In genomic region chr9:114156311-114156657, GRCh38 we compare ENCODE assay signal across 8 cellular contexts. TPM values are rescaled to one million over a fixed set of nuclear protein-coding genes. Genes with fewer than 3 reads are reported as not detected.
DNase-seq lines count a peak whose midpoint lies in the region; ATAC-seq and TF ChIP-seq lines count a peak whose summit lies in the region.

No MANE protein-coding gene starts in this region.

- H3K27me3 Mint-ChIP-seq in activated CD4-positive, alpha-beta T cell treated with anti-CD3 and anti-CD28 coated beads, Interleukin-2, amount 10 ng/mL, durations not matched to agents 7 days and 5 days = peaks cover 42% of the 10 kb centered on the region
- peaks cover 7% of the 10 kb centered on the region for H3K27me3 Mint-ChIP-seq in osteocyte (ENCODE audit: unreplicated experiment)

- H3K27me3 ChIP-seq in HL-60 (ENCODE audit: insufficient read depth, poor library complexity, severe bottlenecking) = peaks cover 50% of the 10 kb centered on the region

- CTCF ChIA-PET in activated CD4-positive, alpha-beta T cell treated with anti-CD3 and anti-CD28 coated beads, Interleukin-2, amount 10 ng/mL, durations not matched to agents 7 days and 5 days (lab: Charles Lee) = interaction anchor here (0.7 to 1.6 kb wide), 3 partner anchors 23 to 134 kb away, joined by 3 to 4 read pairs (median 3); no protein-coding TSS in a partner anchor

- peak overlapping the region; percentile 64 for H3K4me3 Mint-ChIP-seq in activated CD4-positive, alpha-beta T cell treated with anti-CD3 and anti-CD28 coated beads, Interleukin-2, amount 10 ng/mL, durations not matched to agents 7 days and 5 days
- peak overlapping the region; percentile 93 for H3K4me3 Mint-ChIP-seq in osteocyte (ENCODE audit: unreplicated experiment)

- TF ChIP-seq CTCF in HL-60 (IDR thresholded peaks at IDR 0.05; ENCODE audit: insufficient read depth, low read length) = no peak
- TF ChIP-seq CTCF in fibroblast of villous mesenchyme (IDR thresholded peaks at IDR 0.05; ENCODE audit: insufficient read depth, low read depth, low read length) = no peak
- no peak for TF ChIP-seq CTCF in osteocyte (IDR thresholded peaks at IDR 0.05)

- no peak overlapping the region for H3K27ac Mint-ChIP-seq in activated CD4-positive, alpha-beta T cell treated with anti-CD3 and anti-CD28 coated beads, Interleukin-2, amount 10 ng/mL, durations not matched to agents 7 days and 5 days
- peak overlapping the region; percentile 95 for H3K27ac Mint-ChIP-seq in osteocyte (ENCODE audit: unreplicated experiment)

- no peaks in the 10 kb centered on the region for H3K9me3 Mint-ChIP-seq in activated CD4-positive, alpha-beta T cell treated with anti-CD3 and anti-CD28 coated beads, Interleukin-2, amount 10 ng/mL, durations not matched to agents 7 days and 5 days
- H3K9me3 Mint-ChIP-seq in osteocyte (ENCODE audit: unreplicated experiment) = no peaks in the 10 kb centered on the region

- DNase-seq in HL-60 (ENCODE audit: low read depth in 1 of 2, low spot score in 1 of 2) = peak in 1 of 2 experiments; percentile 40
- peak; percentile 15 for DNase-seq in activated CD4-positive, alpha-beta T cell treated with anti-CD3 and anti-CD28 coated beads, Interleukin-2, amount 10 ng/mL, durations not matched to agents 7 days and 5 days
- DNase-seq in fibroblast of villous mesenchyme (ENCODE audit: low read depth) = peak; percentile 74
- no peak for DNase-seq in osteocyte (ENCODE audit: extremely low spot score, unreplicated experiment)
- DNase-seq in NCI-H524 treated with DMSO at 0.1 percent for 48 hours (lab: John Stamatoyannopoulos, UW) = no peak
- no peak for DNase-seq in NCI-H1092 (lab: John Stamatoyannopoulos, UW)

- peak overlapping the region; percentile 51 for H3K4me3 ChIP-seq in HL-60 (replicated peaks; ENCODE audit: insufficient read depth, low read length)
- H3K4me3 ChIP-seq in fibroblast of villous mesenchyme (ENCODE audit: low read depth, low read length) = peak overlapping the region; percentile 70

- POLR2A ChIA-PET in activated CD4-positive, alpha-beta T cell treated with anti-CD3 and anti-CD28 coated beads, Interleukin-2, amount 10 ng/mL, durations not matched to agents 7 days and 5 days (lab: Charles Lee) = no interaction called here

- H3K27ac ChIP-seq in HL-60 (replicated peaks) = no peak overlapping the region

- H3K36me3 Mint-ChIP-seq in activated CD4-positive, alpha-beta T cell treated with anti-CD3 and anti-CD28 coated beads, Interleukin-2, amount 10 ng/mL, durations not matched to agents 7 days and 5 days (ENCODE audit: low read depth) = no peaks in the 10 kb centered on the region
- peaks cover 2% of the 10 kb centered on the region for H3K36me3 Mint-ChIP-seq in osteocyte (ENCODE audit: unreplicated experiment)

- no peak for ATAC-seq in GM19397 (IDR thresholded peaks at IDR 0.05; ENCODE audit: unreplicated experiment)
- ATAC-seq in HG03045 (IDR thresholded peaks at IDR 0.05; ENCODE audit: unreplicated experiment) = no peak

- peaks cover 11% of the 10 kb centered on the region for H3K4me1 Mint-ChIP-seq in activated CD4-positive, alpha-beta T cell treated with anti-CD3 and anti-CD28 coated beads, Interleukin-2, amount 10 ng/mL, durations not matched to agents 7 days and 5 days
- peaks cover 51% of the 10 kb centered on the region for H3K4me1 Mint-ChIP-seq in osteocyte (ENCODE audit: unreplicated experiment)

RNA-seq across cellular contexts. Expression of gene COL27A1, which starts 0.9 kb away (rescaled TPM):
- total RNA-seq in activated CD4-positive, alpha-beta T cell treated with anti-CD3 and anti-CD28 coated beads, Interleukin-2, amount 10 ng/mL, durations not matched to agents 7 days and 5 days = under 1 TPM; 0.15 to 0.22 TPM
- total RNA-seq in fibroblast of villous mesenchyme (22.9 and 23.3 TPM in 2 replicates), osteocyte (44.4 and 44.8 TPM in 2 replicates)

RNA-seq across cellular contexts. Expression of gene KIF12, which starts 57.2 kb away (rescaled TPM):
- not detected for total RNA-seq in activated CD4-positive, alpha-beta T cell treated with anti-CD3 and anti-CD28 coated beads, Interleukin-2, amount 10 ng/mL, durations not matched to agents 7 days and 5 days
- total RNA-seq in fibroblast of villous mesenchyme (not detected in 2 replicates), osteocyte (0.47 and 0.64 TPM in 2 replicates)

Comparison
In these comparisons a context has a peak if more than half of its experiments do, and no peak if none do; other contexts are left out.
1. DNase-seq: peak in activated CD4-positive, alpha-beta T cell treated with anti-CD3 and anti-CD28 coated beads, Interleukin-2, amount 10 ng/mL, durations not matched to agents 7 days and 5 days (single experiment) and fibroblast of villous mesenchyme (single experiment); none in osteocyte (single experiment), NCI-H524 treated with DMSO at 0.1 percent for 48 hours (single experiment) and NCI-H1092 (single experiment).
2. RNA of gene COL27A1, which starts 0.9 kb away (total RNA-seq): 44.4 to 44.8 TPM in osteocyte and 22.9 to 23.3 TPM in fibroblast of villous mesenchyme; 0.15 to 0.22 TPM in activated CD4-positive, alpha-beta T cell treated with anti-CD3 and anti-CD28 coated beads, Interleukin-2, amount 10 ng/mL, durations not matched to agents 7 days and 5 days; every median in the first group is over 10 times any median in the second.